ENCODE assay signal across 28 cellular contexts in the genomic region with DNA sequence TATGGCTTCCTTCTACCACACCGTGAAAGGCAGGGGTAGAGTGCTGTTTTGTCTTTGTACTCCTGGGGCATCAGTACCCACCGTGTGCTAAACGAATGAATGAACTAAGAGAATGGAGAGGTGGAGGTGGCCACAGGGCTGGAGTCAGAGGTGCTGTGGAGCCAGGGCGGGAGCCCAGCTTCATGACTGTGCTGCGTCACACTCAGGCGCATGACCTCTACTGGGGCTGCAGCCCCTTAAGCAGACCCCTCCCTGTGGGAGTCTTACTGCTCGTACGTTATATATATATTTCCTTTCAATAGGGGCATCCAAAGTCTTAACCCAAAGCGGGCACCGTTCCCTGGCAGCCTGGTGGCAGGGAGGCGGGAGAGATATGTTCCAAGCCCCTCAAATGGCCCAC.
"Had no signal": no experiment of that assay in that cellular context is flagged by ENCODE, and none has a peak within 500 bp of the region (broad histone marks: within the 10 kb centered on the region; RNA-seq: fewer than 3 reads in every experiment).

No MANE protein-coding gene starts in this region.

- H3K27me3 ChIP-seq: adrenal gland, body of pancreas, right atrium auricular region, spleen had no signal

- H3K36me3 ChIP-seq: adrenal gland, gastrocnemius medialis, lower lobe of right lung, right atrium auricular region, spleen had no signal

- H3K4me3 Mint-ChIP-seq: activated CD4-positive, alpha-beta T cell treated with anti-CD3 and anti-CD28 coated beads, Interleukin-2, amount 10 ng/mL, durations not matched to agents 24 days and 14 days; activated CD8-positive, alpha-beta T cell treated with anti-CD3 and anti-CD28 coated beads for 36 hours; activated naive CD4-positive, alpha-beta T cell treated with anti-CD3 and anti-CD28 coated beads for 36 hours; activated naive CD8-positive, alpha-beta T cell treated with anti-CD3 and anti-CD28 coated beads for 36 hours; activated T-cell treated with anti-CD3 and anti-CD28 coated beads, Interleukin-2, amount 50 U/mL, for 72 hours; effector memory CD8-positive, alpha-beta T cell; immature natural killer cell; natural killer cell treated with Interleukin-12 subunit alpha and Interleukin-12 subunit beta and Interleukin-15 and Interleukin-18, amount 100 ng/mL, for 72 hours; stimulated activated naive CD8-positive, alpha-beta T cell treated with anti-CD3 and anti-CD28 coated beads, Interleukin-15, Interleukin-2, amounts not matched to agents 100 ng/mL and 50 ng/mL, for 24 hours; type B pancreatic cell had no signal

- H3K27me3 Mint-ChIP-seq: activated CD8-positive, alpha-beta T cell treated with anti-CD3 and anti-CD28 coated beads for 36 hours; activated naive CD8-positive, alpha-beta T cell treated with anti-CD3 and anti-CD28 coated beads for 36 hours; effector memory CD8-positive, alpha-beta T cell; natural killer cell treated with Interleukin-12 subunit alpha and Interleukin-12 subunit beta and Interleukin-15 and Interleukin-18, amount 100 ng/mL, for 72 hours; stimulated activated naive CD8-positive, alpha-beta T cell treated with anti-CD3 and anti-CD28 coated beads, Interleukin-15, Interleukin-2, amounts not matched to agents 100 ng/mL and 50 ng/mL, for 24 hours had no signal

- H3K36me3 Mint-ChIP-seq: activated naive CD8-positive, alpha-beta T cell treated with anti-CD3 and anti-CD28 coated beads for 36 hours; natural killer cell treated with Interleukin-12 subunit alpha and Interleukin-12 subunit beta and Interleukin-15 and Interleukin-18, amount 100 ng/mL, for 72 hours; type B pancreatic cell had no signal

- H3K27ac ChIP-seq: adrenal gland, body of pancreas, gastrocnemius medialis, lower lobe of right lung, right atrium auricular region, spleen, VCaP had no signal

- H3K4me3 ChIP-seq: adrenal gland, body of pancreas, gastrocnemius medialis, lower lobe of right lung, mucosa of descending colon, right atrium auricular region, spleen had no signal

- H3K9me3 ChIP-seq: adrenal gland, body of pancreas, gastrocnemius medialis, lower lobe of right lung, mucosa of descending colon, right atrium auricular region, spleen had no signal

- H3K4me1 ChIP-seq: adrenal gland, right atrium auricular region had no signal

- ATAC-seq: activated CD4-positive, CD25-positive, alpha-beta regulatory T cell treated with anti-CD3 and anti-CD28 coated beads, Interleukin-2, amount 50 U/mL, for 24 hours; activated CD8-positive, alpha-beta T cell treated with anti-CD3 and anti-CD28 coated beads for 36 hours; activated T-cell treated with anti-CD3 and anti-CD28 coated beads, Interleukin-2, amount 50 U/mL, for 72 hours; body of pancreas; effector memory CD8-positive, alpha-beta T cell; gastrocnemius medialis; lower lobe of right lung; mucosa of descending colon; natural killer cell treated with Interleukin-12 subunit alpha and Interleukin-12 subunit beta and Interleukin-15 and Interleukin-18, amount 100 ng/mL, for 72 hours had no signal

- H3K9me3 Mint-ChIP-seq: activated CD4-positive, alpha-beta T cell treated with anti-CD3 and anti-CD28 coated beads, Interleukin-2, amount 10 ng/mL, durations not matched to agents 24 days and 14 days; activated CD8-positive, alpha-beta T cell treated with anti-CD3 and anti-CD28 coated beads for 36 hours; activated naive CD4-positive, alpha-beta T cell treated with anti-CD3 and anti-CD28 coated beads for 36 hours; activated naive CD8-positive, alpha-beta T cell treated with anti-CD3 and anti-CD28 coated beads for 36 hours; activated T-cell treated with anti-CD3 and anti-CD28 coated beads, Interleukin-2, amount 50 U/mL, for 72 hours; effector memory CD8-positive, alpha-beta T cell; immature natural killer cell; natural killer cell treated with Interleukin-12 subunit alpha and Interleukin-12 subunit beta and Interleukin-15 and Interleukin-18, amount 100 ng/mL, for 72 hours; stimulated activated naive CD8-positive, alpha-beta T cell treated with anti-CD3 and anti-CD28 coated beads, Interleukin-15, Interleukin-2, amounts not matched to agents 100 ng/mL and 50 ng/mL, for 24 hours; type B pancreatic cell had no signal

- H3K27ac Mint-ChIP-seq: activated CD4-positive, alpha-beta T cell treated with anti-CD3 and anti-CD28 coated beads, Interleukin-2, amount 10 ng/mL, durations not matched to agents 24 days and 14 days; activated CD8-positive, alpha-beta T cell treated with anti-CD3 and anti-CD28 coated beads for 36 hours; activated naive CD4-positive, alpha-beta T cell treated with anti-CD3 and anti-CD28 coated beads for 36 hours; activated naive CD8-positive, alpha-beta T cell treated with anti-CD3 and anti-CD28 coated beads for 36 hours; activated T-cell treated with anti-CD3 and anti-CD28 coated beads, Interleukin-2, amount 50 U/mL, for 72 hours; effector memory CD8-positive, alpha-beta T cell; immature natural killer cell; stimulated activated naive CD8-positive, alpha-beta T cell treated with anti-CD3 and anti-CD28 coated beads, Interleukin-15, Interleukin-2, amounts not matched to agents 100 ng/mL and 50 ng/mL, for 24 hours; type B pancreatic cell had no signal

- DNase-seq: activated CD4-positive, alpha-beta T cell treated with anti-CD3 and anti-CD28 coated beads, Interleukin-2, amount 10 ng/mL, durations not matched to agents 24 days and 14 days; activated CD8-positive, alpha-beta T cell treated with anti-CD3 and anti-CD28 coated beads for 36 hours; activated naive CD4-positive, alpha-beta T cell treated with anti-CD3 and anti-CD28 coated beads for 36 hours; activated naive CD8-positive, alpha-beta T cell treated with anti-CD3 and anti-CD28 coated beads for 36 hours; activated T-cell treated with anti-CD3 and anti-CD28 coated beads for 4 hours; activated T-cell treated with anti-CD3 and anti-CD28 coated beads, Interleukin-2, amount 50 U/mL, for 72 hours; adrenal gland; aorta; body of pancreas; cerebellar nuclear complex; cortex of kidney; effector memory CD8-positive, alpha-beta T cell; gastrocnemius medialis; glutamatergic neuron; hippocampal formation; immature natural killer cell; lower lobe of right lung; mesenchymal stem cell; mucosa of descending colon; spleen; stimulated activated CD4-positive, alpha-beta T cell treated with anti-CD3 and anti-CD28 coated beads, Interleukin-2, amount 100 ng/mL, for 48 hours; substantia nigra had no signal
